In the genomic region with DNA sequence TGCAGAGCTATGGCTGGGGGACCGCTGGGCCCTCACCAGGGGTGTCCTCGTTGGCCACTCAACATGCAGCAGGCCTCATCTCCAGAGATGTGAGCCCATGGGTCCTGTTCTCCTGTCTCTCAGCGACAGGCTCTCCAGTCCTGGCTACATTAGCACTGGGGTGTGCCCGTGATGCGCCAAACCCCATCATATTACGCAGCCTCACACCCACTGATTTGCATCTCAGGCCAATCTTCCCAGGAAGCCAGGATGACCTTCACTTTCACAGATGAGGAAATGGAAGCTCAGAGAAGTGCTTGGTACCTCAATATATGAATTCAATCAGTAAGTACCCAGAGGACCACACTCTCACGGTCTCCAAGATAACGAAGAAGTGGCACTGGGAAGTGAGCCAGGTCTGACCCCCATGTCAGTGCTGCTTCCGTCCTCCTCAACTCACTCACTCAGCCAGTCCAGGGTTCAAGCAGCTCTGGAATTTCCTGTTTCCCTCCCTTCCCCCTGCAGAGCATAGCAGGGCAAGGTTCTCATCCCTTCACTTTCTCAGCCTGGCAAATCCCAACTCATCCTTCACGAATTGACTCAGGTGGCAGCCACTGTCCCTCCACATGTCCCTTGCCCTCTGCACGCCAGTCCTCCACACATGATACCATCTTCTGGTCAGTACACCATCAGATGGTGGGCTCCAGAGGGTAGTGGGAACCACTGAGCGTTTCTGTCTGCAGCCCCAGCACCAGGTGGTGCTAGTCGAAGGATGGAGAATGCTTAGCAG, we compare ENCODE assay signal across 14 cellular contexts. TPM values are rescaled to one million over a fixed set of nuclear protein-coding genes. Genes with fewer than 3 reads are reported as not detected.
DNase-seq lines count a peak whose midpoint lies in the region; ATAC-seq, FAIRE-seq and TF ChIP-seq lines count a peak whose summit lies in the region.
"Had no signal": no experiment of that assay in that cellular context is flagged by ENCODE, and none has a peak within 500 bp of the region (broad histone marks: within the 10 kb centered on the region; RNA-seq: fewer than 3 reads in every experiment).

No MANE protein-coding gene starts in this region.

- peak overlapping the region; percentile 65 for H3K18ac ChIP-seq in neuronal stem cell (ENCODE audit: low read length)

- H3K4me1 Mint-ChIP-seq in endodermal cell = peaks cover 6% of the 10 kb centered on the region

- peak; percentile 23 for FAIRE-seq in RCC 7860 (lab: Jason Lieb, UNC)
- FAIRE-seq: islet of Langerhans had no signal

- H3K9ac ChIP-seq in BLaER1 treated with 17β-estradiol and CSF1 and Interleukin-3, amounts not matched to agents 10 nM and 100 nM = peak overlapping the region in 2 of 11 experiments; percentile 21 to 66; a peak in 2 of 22 replicates
- H3K9ac ChIP-seq in endodermal cell (ENCODE audit: extremely low read depth, low read length, poor library complexity, severe bottlenecking) = no peak overlapping the region
- no peak overlapping the region for H3K9ac ChIP-seq in neuronal stem cell (ENCODE audit: low read depth, low read length, poor library complexity)

- H3K27me3 Mint-ChIP-seq in endodermal cell (ENCODE audit: insufficient read depth) = no peaks in the 10 kb centered on the region

- H3K14ac ChIP-seq in neuronal stem cell (ENCODE audit: low read length) = no peak overlapping the region

- H2BK12ac ChIP-seq in neuronal stem cell (ENCODE audit: low read length) = no peak overlapping the region

- TF ChIP-seq CTCF in endodermal cell (conservative IDR thresholded peaks at IDR 0.05) (peak; percentile 20), BE2C (IDR thresholded peaks at IDR 0.05; ENCODE audit: low read depth, low read length) (no peak)

- peaks cover 0 to 81% (median 12%) of the 10 kb centered on the region in 11 experiments; a peak in 11 of 22 replicates for H4K20me1 ChIP-seq in BLaER1 treated with 17β-estradiol and CSF1 and Interleukin-3, amounts not matched to agents 10 nM and 100 nM

- H2BK15ac ChIP-seq in neuronal stem cell (ENCODE audit: low read length) = peak overlapping the region; percentile 75

- H3K4me3 Mint-ChIP-seq in endodermal cell = no peak overlapping the region

- H3K9me3 Mint-ChIP-seq in endodermal cell = no peaks in the 10 kb centered on the region

- H4K91ac ChIP-seq in neuronal stem cell (ENCODE audit: low read depth, low read length, poor library complexity) = peak overlapping the region; percentile 35

- peak; percentile 86 for DNase-seq in RCC 7860 (ENCODE audit: low spot score)
- DNase-seq in endodermal cell = no peak
- DNase-seq in neuronal stem cell (ENCODE audit: low spot score) = no peak
- DNase-seq in activated effector memory CD4-positive, alpha-beta T cell treated with Interleukin-2 at 50 U/mL for 16 hours = no peak
- DNase-seq in NCI-H1105 (lab: John Stamatoyannopoulos, UW) = no peak
- DNase-seq in BE2C = no peak
- DNase-seq: colonic mucosa; OCI-M1; stimulated activated CD4-positive, alpha-beta T cell treated with anti-CD3 and anti-CD28 coated beads, Interleukin-12 subunit alpha, Interleukin-12 subunit beta, amount 100 ng/mL, for 4 hours; testis had no signal

- peak overlapping the region; percentile 33 for H2BK5ac ChIP-seq in neuronal stem cell (ENCODE audit: low read length)

- H3K4ac ChIP-seq in neuronal stem cell (ENCODE audit: low read length) = peak overlapping the region; percentile 23

- H3K9me3 ChIP-seq in BLaER1 treated with 17β-estradiol and CSF1 and Interleukin-3, amounts not matched to agents 10 nM and 100 nM (replicated peaks in 1 of 11) = no peaks in the 10 kb centered on the region
- H3K9me3 ChIP-seq in endodermal cell (ENCODE audit: control insufficient read depth, low read length) (no peaks in the 10 kb centered on the region), neuronal stem cell (replicated peaks in 1 of 2; ENCODE audit: control insufficient read depth in 2 of 2, insufficient read depth in 1 of 2, low read depth in 1 of 2, low read length in 2 of 2) (peaks cover 0 to 1% of the 10 kb centered on the region in 2 donors), BE2C (no peaks in the 10 kb centered on the region)
- H3K9me3 ChIP-seq: colonic mucosa, MG63, testis had no signal

- peaks cover 38 to 83% (median 61%) of the 10 kb centered on the region in 11 experiments for H3K36me3 ChIP-seq in BLaER1 treated with 17β-estradiol and CSF1 and Interleukin-3, amounts not matched to agents 10 nM and 100 nM
- H3K36me3 ChIP-seq in endodermal cell (ENCODE audit: control insufficient read depth, insufficient read depth, low read length) = peaks cover 70% of the 10 kb centered on the region
- peaks cover 33 to 75% of the 10 kb centered on the region in 2 donors for H3K36me3 ChIP-seq in neuronal stem cell (replicated peaks in 1 of 2; ENCODE audit: control insufficient read depth in 2 of 2, insufficient read depth in 2 of 2, low read length in 2 of 2)
- H3K36me3 ChIP-seq in BE2C = peaks cover 7% of the 10 kb centered on the region; the same call in 1 of the 2 replicates

- peak overlapping the region; percentile 27 for H3K23ac ChIP-seq in neuronal stem cell (ENCODE audit: low read depth, low read length, poor library complexity)

- H3K4me2 ChIP-seq in BLaER1 treated with 17β-estradiol and CSF1 and Interleukin-3, amounts not matched to agents 10 nM and 100 nM = peak overlapping the region; percentile 70 to 88 (median 81)
- H3K4me2 ChIP-seq in neuronal stem cell (ENCODE audit: insufficient read depth, low read length, poor library complexity, severe bottlenecking) = peak overlapping the region; percentile 18

- peaks cover 34 to 71% (median 57%) of the 10 kb centered on the region in 10 experiments for H3K4me1 ChIP-seq in BLaER1 treated with 17β-estradiol and CSF1 and Interleukin-3, amounts not matched to agents 10 nM and 100 nM
- H3K4me1 ChIP-seq in endodermal cell (ENCODE audit: control insufficient read depth, insufficient read depth, low read length) (no peaks in the 10 kb centered on the region), neuronal stem cell (ENCODE audit: control insufficient read depth in 2 of 2, insufficient read depth in 1 of 2, low read depth in 1 of 2, low read length in 2 of 2) (peaks cover 26 to 29% of the 10 kb centered on the region in 2 donors), BE2C (peaks cover 9% of the 10 kb centered on the region)

- H3K79me1 ChIP-seq in neuronal stem cell (ENCODE audit: low read depth, low read length) = no peaks in the 10 kb centered on the region

- WGBS in endodermal cell (ENCODE audit: insufficient coverage in 1 of 2, insufficient read length in 1 of 2), 2 experiments = 92 to 99% methylated on average over 11 to 13 of the region's 13 CpGs
- no CpG with 5 or more reads among the region's 13 CpGs for WGBS in neuronal stem cell (ENCODE audit: extremely low coverage in 2 of 2, insufficient read length in 2 of 2, insufficient replicate concordance in 1 of 2), 2 donors

- H3K27me3 ChIP-seq in BLaER1 treated with 17β-estradiol and CSF1 and Interleukin-3, amounts not matched to agents 10 nM and 100 nM = no peaks in the 10 kb centered on the region
- H3K27me3 ChIP-seq in endodermal cell (ENCODE audit: control insufficient read depth, insufficient read depth, low read length, poor library complexity, severe bottlenecking) = no peaks in the 10 kb centered on the region
- H3K27me3 ChIP-seq in neuronal stem cell (ENCODE audit: control insufficient read depth in 3 of 3, insufficient read depth in 3 of 3, low read depth in 1 of 3, low read length in 3 of 3) = no peaks in the 10 kb centered on the region
- H3K27me3 ChIP-seq in BE2C = no peaks in the 10 kb centered on the region
- H3K27me3 ChIP-seq: colonic mucosa, MG63, testis had no signal

- peak overlapping the region; percentile 64 for H3K27ac Mint-ChIP-seq in endodermal cell

- no peak overlapping the region for H4K8ac ChIP-seq in neuronal stem cell (ENCODE audit: low read depth, low read length)

- H3K4me3 ChIP-seq in BLaER1 treated with 17β-estradiol and CSF1 and Interleukin-3, amounts not matched to agents 10 nM and 100 nM = no peak overlapping the region
- H3K4me3 ChIP-seq in endodermal cell (ENCODE audit: low read length) = no peak overlapping the region
- H3K4me3 ChIP-seq in neuronal stem cell (ENCODE audit: low read length in 2 of 2) = no peak overlapping the region
- no peak overlapping the region for H3K4me3 ChIP-seq in BE2C (ENCODE audit: low read depth, low read length)
- H3K4me3 ChIP-seq: colonic mucosa, MG63, testis had no signal

- peak overlapping the region; percentile 36 for H2AK5ac ChIP-seq in neuronal stem cell (ENCODE audit: low read depth, low read length)

- H2BK120ac ChIP-seq in neuronal stem cell (ENCODE audit: low read depth, low read length) = no peak overlapping the region

- ATAC-seq in HG02885 (IDR thresholded peaks at IDR 0.05; ENCODE audit: poor library complexity, unreplicated experiment) = no peak

- H3K27ac ChIP-seq in BLaER1 treated with 17β-estradiol and CSF1 and Interleukin-3, amounts not matched to agents 10 nM and 100 nM = peak overlapping the region in 7 of 11 experiments; percentile 62 to 82 (median 67); a peak in 9 of 22 replicates
- H3K27ac ChIP-seq in endodermal cell (ENCODE audit: low read depth, low read length) = peak overlapping the region; percentile 86
- H3K27ac ChIP-seq in neuronal stem cell (replicated peaks; ENCODE audit: low read length) = no peak overlapping the region
- H3K27ac ChIP-seq: testis had no signal

- H2AFZ ChIP-seq in neuronal stem cell (ENCODE audit: low read length) = no peak overlapping the region

- peaks cover 57% of the 10 kb centered on the region for H3K36me3 Mint-ChIP-seq in endodermal cell (ENCODE audit: low read depth)

RNA-seq across cellular contexts. Expression of gene EVA1B, which starts 28.9 kb away (rescaled TPM):
- 10 to 100 TPM; 14.1 to 16.3 TPM for total RNA-seq in endodermal cell
- polyA plus RNA-seq in endodermal cell (2013, experiment 1 of 2) = 26.5 TPM
- 28.6 TPM for polyA plus RNA-seq in endodermal cell (2013, experiment 2 of 2)
- 26.4 TPM for polyA plus RNA-seq in neuronal stem cell (2013, experiment 1 of 2)
- 25.2 TPM for polyA plus RNA-seq in neuronal stem cell (2013, experiment 2 of 2)
- polyA plus RNA-seq in BE2C (2012; ENCODE audit: insufficient read depth, insufficient read length, low read depth) = 6.5 TPM

RNA-seq across cellular contexts. Expression of gene STK40, which starts 33.4 kb away (rescaled TPM):
- total RNA-seq in endodermal cell = 10 to 100 TPM; 19.4 to 32.4 TPM
- 39.4 TPM for polyA plus RNA-seq in endodermal cell (2013, experiment 1 of 2)
- 38.5 TPM for polyA plus RNA-seq in endodermal cell (2013, experiment 2 of 2)
- polyA plus RNA-seq in neuronal stem cell (2013, experiment 1 of 2) = 49.4 TPM
- polyA plus RNA-seq in neuronal stem cell (2013, experiment 2 of 2) = 50.2 TPM
- 49.4 TPM for polyA plus RNA-seq in BE2C (2012; ENCODE audit: insufficient read depth, insufficient read length, low read depth)

RNA-seq across cellular contexts. Expression of gene LSM10, which starts 45.4 kb away (rescaled TPM):
- total RNA-seq in endodermal cell = 10 to 100 TPM; 37.5 to 45.6 TPM
- polyA plus RNA-seq in endodermal cell (2013, experiment 1 of 2) = 31.2 TPM
- polyA plus RNA-seq in endodermal cell (2013, experiment 2 of 2) = 32.0 TPM
- polyA plus RNA-seq in neuronal stem cell (2013, experiment 1 of 2) = 46.9 TPM
- 46.5 TPM for polyA plus RNA-seq in neuronal stem cell (2013, experiment 2 of 2)
- polyA plus RNA-seq in BE2C (2012; ENCODE audit: insufficient read depth, insufficient read length, low read depth) = 119 TPM

RNA-seq across cellular contexts. Expression of gene SH3D21, which starts 46.2 kb away (rescaled TPM):
- 10 to 100 TPM; 14.7 to 15.5 TPM for total RNA-seq in endodermal cell
- polyA plus RNA-seq in endodermal cell (2013, experiment 1 of 2) = 11.3 TPM
- 12.9 TPM for polyA plus RNA-seq in endodermal cell (2013, experiment 2 of 2)
- 3.3 TPM for polyA plus RNA-seq in neuronal stem cell (2013, experiment 1 of 2)
- 3.3 TPM for polyA plus RNA-seq in neuronal stem cell (2013, experiment 2 of 2)
- 1.9 TPM for polyA plus RNA-seq in BE2C (2012; ENCODE audit: insufficient read depth, insufficient read length, low read depth)
